19 cellular contexts compared by ENCODE assay signal in genomic region chr6:136087986-136088385, GRCh38.
DNase-seq lines count a peak whose midpoint lies in the region; ATAC-seq and TF ChIP-seq lines count a peak whose summit lies in the region.
"Had no signal": no experiment of that assay in that cellular context is flagged by ENCODE, and none has a peak within 500 bp of the region (broad histone marks: within the 10 kb centered on the region; RNA-seq: fewer than 3 reads in every experiment).

No MANE protein-coding gene starts in this region.

- no peak for ATAC-seq in HG02870 (IDR thresholded peaks at IDR 0.05; ENCODE audit: unreplicated experiment)
- ATAC-seq in HG03280 (IDR thresholded peaks at IDR 0.05; ENCODE audit: unreplicated experiment) = no peak
- no peak for ATAC-seq in HG02759 (IDR thresholded peaks at IDR 0.05; ENCODE audit: unreplicated experiment)
- ATAC-seq: PC-3 had no signal

- H3K4me1 Mint-ChIP-seq in nephron = peaks cover 29% of the 10 kb centered on the region

- H3K9me3 Mint-ChIP-seq in nephron = no peaks in the 10 kb centered on the region
- H3K9me3 Mint-ChIP-seq: CD4-positive, alpha-beta T cell had no signal

- H3K27ac Mint-ChIP-seq in nephron = peak overlapping the region in 2 of 3 experiments; percentile 3 to 22
- H3K27ac Mint-ChIP-seq: CD4-positive, alpha-beta T cell had no signal

- H3K27me3 Mint-ChIP-seq in nephron (ENCODE audit: low read depth) = no peaks in the 10 kb centered on the region
- H3K27me3 Mint-ChIP-seq: CD4-positive, alpha-beta T cell had no signal

- DNase-seq in DMS 273 (lab: John Stamatoyannopoulos, UW; ENCODE audit: unreplicated experiment) = peak; percentile 12
- no peak for DNase-seq in DMS 273 treated with DMSO at 0.1 percent for 48 hours (lab: John Stamatoyannopoulos, UW)
- peak; percentile 57 for DNase-seq in HT1080 (ENCODE audit: low read depth)
- DNase-seq in choroid plexus epithelial cell (ENCODE audit: low read depth) = peak; percentile 60
- DNase-seq: BE2C; Calu3; CD4-positive, alpha-beta T cell; DMS79 treated with DMSO at 0.1 percent for 48 hours; GOT3; MG63; NCI-H1092 treated with DMSO at 0.1 percent for 48 hours; NCI-H2081 treated with DMSO at 0.1 percent for 48 hours; NCI-H510A treated with DMSO at 0.1 percent for 48 hours; NCI-H82; PC-3 had no signal

- no peak for TF ChIP-seq CTCF in choroid plexus epithelial cell (conservative IDR thresholded peaks at IDR 0.05; ENCODE audit: low read depth, low read length)
- no peak for TF ChIP-seq CTCF in nephron (IDR thresholded peaks at IDR 0.05; ENCODE audit: unreplicated experiment in 3 of 3)

- H3K4me3 Mint-ChIP-seq in nephron = no peak overlapping the region
- H3K4me3 Mint-ChIP-seq: CD4-positive, alpha-beta T cell had no signal

- H3K4me3 ChIP-seq in choroid plexus epithelial cell (ENCODE audit: low read depth, low read length) = no peak overlapping the region
- H3K4me3 ChIP-seq: MG63 had no signal

- H3K36me3 Mint-ChIP-seq in nephron (ENCODE audit: low read depth) = no peaks in the 10 kb centered on the region
